29 cellular contexts compared by ENCODE assay signal in genomic region chr6:166266336-166266735, GRCh38. TPM values are rescaled to one million over a fixed set of nuclear protein-coding genes. Genes with fewer than 3 reads are reported as not detected.
"Had no signal": no experiment of that assay in that cellular context is flagged by ENCODE, and none has a peak within 500 bp of the region (broad histone marks: within the 10 kb centered on the region; RNA-seq: fewer than 3 reads in every experiment).

No MANE protein-coding gene starts in this region.

- ATAC-seq: activated CD4-positive, alpha-beta T cell treated with anti-CD3 and anti-CD28 coated beads for 36 hours; activated CD8-positive, alpha-beta memory T cell treated with anti-CD3 and anti-CD28 coated beads, Interleukin-2, amount 10 ng/mL, durations not matched to agents 7 days and 5 days; activated CD8-positive, alpha-beta T cell treated with anti-CD3 and anti-CD28 coated beads, Interleukin-2, amount 10 ng/mL, durations not matched to agents 7 days and 5 days; esophagus mucosa; heart left ventricle; left ventricle myocardium superior; sciatic nerve; stimulated activated naive CD8-positive, alpha-beta T cell treated with anti-CD3 and anti-CD28 coated beads, Interleukin-15, Interleukin-2, amounts not matched to agents 100 U/mL and 50 U/mL, for 24 hours had no signal

- H3K36me3 ChIP-seq: adrenal gland, ascending aorta, brain microvascular endothelial cell, heart left ventricle, transverse colon, vagina had no signal

- H3K9me3 ChIP-seq: adrenal gland, ascending aorta, heart left ventricle, testis, transverse colon, vagina had no signal

- H3K27me3 ChIP-seq: adrenal gland, ascending aorta, testis, vagina had no signal

- DNase-seq: activated CD4-positive, alpha-beta T cell treated with anti-CD3 and anti-CD28 coated beads for 36 hours; activated CD4-positive, CD25-positive, alpha-beta regulatory T cell; activated CD8-positive, alpha-beta memory T cell treated with anti-CD3 and anti-CD28 coated beads, Interleukin-2, amount 10 ng/mL, durations not matched to agents 7 days and 5 days; activated CD8-positive, alpha-beta T cell treated with anti-CD3 and anti-CD28 coated beads, Interleukin-2, amount 10 ng/mL, durations not matched to agents 7 days and 5 days; activated naive CD4-positive, alpha-beta T cell; activated naive CD8-positive, alpha-beta T cell treated with anti-CD3 and anti-CD28 coated beads for 36 hours; activated T-cell treated with anti-CD3 and anti-CD28 coated beads, Interleukin-2, amount 50 U/mL, for 48 hours; adrenal gland; brain microvascular endothelial cell; caudate nucleus; foreskin fibroblast; heart left ventricle; left ventricle myocardium superior; posterior cingulate gyrus; stimulated activated CD4-positive, alpha-beta T cell treated with anti-CD3 and anti-CD28 coated beads, Interleukin-12 subunit alpha, Interleukin-12 subunit beta, amount 100 ng/mL, for 4 hours; stimulated activated CD4-positive, alpha-beta T cell treated with anti-CD3 and anti-CD28 coated beads, Interleukin-4, amount 100 ng/mL, for 1 hour; stimulated activated naive CD8-positive, alpha-beta T cell treated with anti-CD3 and anti-CD28 coated beads, Interleukin-15, Interleukin-2, amounts not matched to agents 100 U/mL and 50 U/mL, for 24 hours; T-helper 1 cell; testis; transverse colon had no signal

- H3K4me3 ChIP-seq: adrenal gland, ascending aorta, heart left ventricle, skin epidermis, testis, transverse colon, vagina had no signal

- H3K4me1 ChIP-seq: adrenal gland, ascending aorta, heart left ventricle, testis, transverse colon, vagina had no signal

- H3K27ac ChIP-seq: adrenal gland, ascending aorta, brain microvascular endothelial cell, heart left ventricle, skin epidermis, testis, transverse colon, vagina had no signal

RNA-seq across cellular contexts. Expression of gene PRR18, which starts 41.9 kb away (rescaled TPM):
- total RNA-seq: activated CD8-positive, alpha-beta memory T cell treated with anti-CD3 and anti-CD28 coated beads, Interleukin-2, amount 10 ng/mL, durations not matched to agents 7 days and 5 days; activated CD8-positive, alpha-beta T cell treated with anti-CD3 and anti-CD28 coated beads, Interleukin-2, amount 10 ng/mL, durations not matched to agents 7 days and 5 days; ascending aorta; endothelial cell of umbilical vein; left ventricle myocardium superior; lung microvascular endothelial cell; mucosa of gallbladder; osteoblast; sciatic nerve; transverse colon; vagina had no signal
- polyA plus RNA-seq: endothelial cell of umbilical vein had no signal
